Comparison of ENCODE assay signal across 11 cellular contexts in genomic region chrY:12421069-12421787, GRCh38.
DNase-seq lines count a peak whose midpoint lies in the region; ATAC-seq and TF ChIP-seq lines count a peak whose summit lies in the region.
"Had no signal": no experiment of that assay in that cellular context is flagged by ENCODE, and none has a peak within 500 bp of the region (broad histone marks: within the 10 kb centered on the region; RNA-seq: fewer than 3 reads in every experiment).

No MANE protein-coding gene starts in this region.

- H3K9me3 ChIP-seq in GM23248 (ENCODE audit: low read depth) (no peaks in the 10 kb centered on the region), right cardiac atrium (ENCODE audit: control insufficient read depth, low read length) (no peaks in the 10 kb centered on the region)

- ATAC-seq in activated CD8-positive, alpha-beta T cell treated with anti-CD3 and anti-CD28 coated beads for 36 hours = peak; percentile 37
- ATAC-seq in right cardiac atrium = peak in 1 of 2 donors; percentile 84
- ATAC-seq in HG03108 (IDR thresholded peaks at IDR 0.05; ENCODE audit: unreplicated experiment) = no peak
- no peak for ATAC-seq in activated T-helper 17 cell treated with anti-CD3 and anti-CD28 coated beads, Interleukin-2, amount 50 U/mL, for 72 hours (replicated peaks)

- H3K36me3 ChIP-seq in GM23248 (ENCODE audit: low read depth) = no peaks in the 10 kb centered on the region

- no peaks in the 10 kb centered on the region for H4K20me1 ChIP-seq in GM23248 (ENCODE audit: insufficient read depth)

- POLR2A ChIA-PET in activated CD8-positive, alpha-beta T cell treated with anti-CD3 and anti-CD28 coated beads for 36 hours (lab: Charles Lee) = no interaction called here

- H3K4me1 ChIP-seq in GM23248 (ENCODE audit: insufficient read depth) = no peaks in the 10 kb centered on the region
- H3K4me1 ChIP-seq in right cardiac atrium (ENCODE audit: control insufficient read depth, insufficient read depth, low read length) = no peaks in the 10 kb centered on the region

- no peaks in the 10 kb centered on the region for H3K79me2 ChIP-seq in GM23248 (ENCODE audit: insufficient read depth)

- H3K27me3 ChIP-seq in GM23248 (replicated peaks; ENCODE audit: insufficient read depth) = no peaks in the 10 kb centered on the region
- no peaks in the 10 kb centered on the region for H3K27me3 ChIP-seq in right cardiac atrium (ENCODE audit: control insufficient read depth, insufficient read depth)

- H3K9me3 Mint-ChIP-seq in activated CD8-positive, alpha-beta T cell treated with anti-CD3 and anti-CD28 coated beads for 36 hours = no peaks in the 10 kb centered on the region
- H3K9me3 Mint-ChIP-seq in activated T-helper 17 cell treated with anti-CD3 and anti-CD28 coated beads, Interleukin-2, amount 50 U/mL, for 72 hours = no peaks in the 10 kb centered on the region
- H3K9me3 Mint-ChIP-seq: T-helper 2 cell treated with Interferon-gamma antibody and Interleukin-4, amounts not matched to agents 5 μg/mL and 100 μg/mL, for 36 hours had no signal

- no peak overlapping the region for H3K9ac ChIP-seq in GM23248

- no peak overlapping the region for H3K4me2 ChIP-seq in GM23248 (ENCODE audit: unreplicated experiment)

- intact Hi-C loops in activated CD8-positive, alpha-beta T cell treated with anti-CD3 and anti-CD28 coated beads for 36 hours (cut with micrococcal nuclease) = no loop called here
- intact Hi-C loops in right cardiac atrium (cut with DNase I) = no loop called here

- H3K36me3 Mint-ChIP-seq in activated CD8-positive, alpha-beta T cell treated with anti-CD3 and anti-CD28 coated beads for 36 hours (ENCODE audit: low read depth) = no peaks in the 10 kb centered on the region
- H3K36me3 Mint-ChIP-seq in activated T-helper 17 cell treated with anti-CD3 and anti-CD28 coated beads, Interleukin-2, amount 50 U/mL, for 72 hours (ENCODE audit: low read depth) = no peaks in the 10 kb centered on the region

- CTCF ChIA-PET in activated CD8-positive, alpha-beta T cell treated with anti-CD3 and anti-CD28 coated beads for 36 hours (lab: Charles Lee) = no interaction called here

- H3K4me3 ChIP-seq in GM23248 (no peak overlapping the region), right cardiac atrium (ENCODE audit: low read length) (peak overlapping the region; percentile 60), skin epidermis (peak overlapping the region in 4 of 7 experiments; percentile 2 to 26 (median 16))

- in situ Hi-C loops in GM23248 (cut with MboI) = no loop called here

- H3K9me2 ChIP-seq in GM23248 (ENCODE audit: insufficient read depth) = no peaks in the 10 kb centered on the region

- no peak for TF ChIP-seq CTCF in activated CD8-positive, alpha-beta T cell treated with anti-CD3 and anti-CD28 coated beads for 36 hours (IDR thresholded peaks at IDR 0.05)

- no peak overlapping the region for H3K27ac ChIP-seq in GM23248
- no peak overlapping the region for H3K27ac ChIP-seq in right cardiac atrium (ENCODE audit: low read length)
- H3K27ac ChIP-seq in skin epidermis = no peak overlapping the region

- H3F3A ChIP-seq in GM23248 (ENCODE audit: insufficient read depth) = no peaks in the 10 kb centered on the region

- peak; percentile 7 for DNase-seq in GM23248
- peak; percentile 15 for DNase-seq in activated CD8-positive, alpha-beta T cell treated with anti-CD3 and anti-CD28 coated beads for 36 hours
- DNase-seq in right cardiac atrium = peak in 1 of 3 donors; percentile 60
- no peak for DNase-seq in AG08396 (ENCODE audit: low spot score)
- no peak for DNase-seq in retina
- DNase-seq: NCI-H1930; stimulated activated CD4-positive, alpha-beta T cell treated with anti-CD3 and anti-CD28 coated beads, Interleukin-12 subunit alpha, Interleukin-12 subunit beta, amount 100 ng/mL, for 4 hours had no signal

- no peak overlapping the region for H2AFZ ChIP-seq in GM23248

- H3K27ac Mint-ChIP-seq in activated CD8-positive, alpha-beta T cell treated with anti-CD3 and anti-CD28 coated beads for 36 hours = no peak overlapping the region
- no peak overlapping the region for H3K27ac Mint-ChIP-seq in activated T-helper 17 cell treated with anti-CD3 and anti-CD28 coated beads, Interleukin-2, amount 50 U/mL, for 72 hours
- H3K27ac Mint-ChIP-seq: T-helper 2 cell treated with Interferon-gamma antibody and Interleukin-4, amounts not matched to agents 5 μg/mL and 100 μg/mL, for 36 hours had no signal

- WGBS in GM23248 (ENCODE audit: low coverage in 1 of 2, low lambda C conversion rate in 2 of 2, missing lambda C conversion rate in 2 of 2), 2 experiments = 4 to 9% methylated on average over 10 to 40 of the region's 60 CpGs
- 2% methylated on average over 59 of the region's 60 CpGs for WGBS in right cardiac atrium

- H3K4me1 Mint-ChIP-seq in activated CD8-positive, alpha-beta T cell treated with anti-CD3 and anti-CD28 coated beads for 36 hours (ENCODE audit: low read depth) = peaks cover 13% of the 10 kb centered on the region
- no peaks in the 10 kb centered on the region for H3K4me1 Mint-ChIP-seq in activated T-helper 17 cell treated with anti-CD3 and anti-CD28 coated beads, Interleukin-2, amount 50 U/mL, for 72 hours

- H3K4me3 Mint-ChIP-seq in activated CD8-positive, alpha-beta T cell treated with anti-CD3 and anti-CD28 coated beads for 36 hours = peak overlapping the region; percentile 52
- no peak overlapping the region for H3K4me3 Mint-ChIP-seq in activated T-helper 17 cell treated with anti-CD3 and anti-CD28 coated beads, Interleukin-2, amount 50 U/mL, for 72 hours
- H3K4me3 Mint-ChIP-seq: T-helper 2 cell treated with Interferon-gamma antibody and Interleukin-4, amounts not matched to agents 5 μg/mL and 100 μg/mL, for 36 hours had no signal

- H3K27me3 Mint-ChIP-seq in activated CD8-positive, alpha-beta T cell treated with anti-CD3 and anti-CD28 coated beads for 36 hours = no peaks in the 10 kb centered on the region
- H3K27me3 Mint-ChIP-seq in activated T-helper 17 cell treated with anti-CD3 and anti-CD28 coated beads, Interleukin-2, amount 50 U/mL, for 72 hours = peaks cover 14% of the 10 kb centered on the region

Comparison
In these comparisons a context has a peak if more than half of its experiments do, and no peak if none do; other contexts are left out.
1. DNase-seq: peak in GM23248 (single experiment) and activated CD8-positive, alpha-beta T cell treated with anti-CD3 and anti-CD28 coated beads for 36 hours (single experiment); none in AG08396 (single experiment) and retina (single experiment).